ENCODE assay signal across 8 cellular contexts in genomic region chr6:125986295-125986955, GRCh38. TPM values are rescaled to one million over a fixed set of nuclear protein-coding genes. Genes with fewer than 3 reads are reported as not detected.
A peak's percentile ranks its signal among the peaks of the same experiment; 100 is the strongest.
DNase-seq lines count a peak whose midpoint lies in the region; ATAC-seq and TF ChIP-seq lines count a peak whose summit lies in the region.

TSS of gene TRMT11 (plus strand) at chr6:125986540. CDS start at chr6:125986551, 11 bp downstream.

- H2AFZ ChIP-seq in neural progenitor cell (replicated peaks) = peak within 1 kb of the TSS; percentile 67

- no peaks in the 10 kb centered on the region for H3K36me3 ChIP-seq in neural progenitor cell

- no peaks in the 10 kb centered on the region for H3K27me3 Mint-ChIP-seq in neural progenitor cell (ENCODE audit: insufficient read depth, low read depth)

- TF ChIP-seq CTCF in RWPE1 (conservative IDR thresholded peaks at IDR 0.05; ENCODE audit: low read depth) (no peak), foreskin keratinocyte (conservative IDR thresholded peaks at IDR 0.05) (peak; percentile 16), neural progenitor cell (IDR thresholded peaks at IDR 0.05) (no peak)

- no peaks in the 10 kb centered on the region for H3K36me3 Mint-ChIP-seq in neural progenitor cell

- no peaks in the 10 kb centered on the region for H3K9me3 ChIP-seq in neural progenitor cell (ENCODE audit: low read depth)

- H3K4me1 Mint-ChIP-seq in neural progenitor cell = peaks cover 5% of the 10 kb centered on the region

- H3K9me3 Mint-ChIP-seq in neural progenitor cell = no peaks in the 10 kb centered on the region

- H3K27ac Mint-ChIP-seq in neural progenitor cell = no peak within 1 kb of the TSS

- peak within 1 kb of the TSS; percentile 28 for H3K4me3 Mint-ChIP-seq in neural progenitor cell

- peak within 1 kb of the TSS; percentile 73 for H3K4me3 ChIP-seq in neural progenitor cell

- peak within 1 kb of the TSS; percentile 81 for H3K27ac ChIP-seq in RWPE1
- peak within 1 kb of the TSS; percentile 70 for H3K27ac ChIP-seq in foreskin keratinocyte
- H3K27ac ChIP-seq in neural progenitor cell = peak within 1 kb of the TSS; percentile 77

- peak; percentile 97 for DNase-seq in ELF-1 (ENCODE audit: low read depth, low spot score)
- DNase-seq in GOT3 (lab: John Stamatoyannopoulos, UW) = peak; percentile 45
- DNase-seq in LHCN-M2 (ENCODE audit: low read depth) = peak; percentile 83
- peak; percentile 84 for DNase-seq in RWPE1 (ENCODE audit: low spot score)
- peak; percentile 74 for DNase-seq in activated effector memory CD4-positive, alpha-beta T cell treated with Interleukin-2 at 50 U/mL for 16 hours
- peak; percentile 71 to 85 for DNase-seq in foreskin keratinocyte
- DNase-seq in neural progenitor cell (ENCODE audit: low spot score) = peak; percentile 96
- DNase-seq in stromal cell of bone marrow (ENCODE audit: low read depth) = peak; percentile 75

- peak; percentile 98 for ATAC-seq in foreskin keratinocyte

- no peaks in the 10 kb centered on the region for H3K4me1 ChIP-seq in foreskin keratinocyte
- peaks cover 39% of the 10 kb centered on the region for H3K4me1 ChIP-seq in neural progenitor cell

- peaks cover 21% of the 10 kb centered on the region for H4K20me1 ChIP-seq in neural progenitor cell (ENCODE audit: low read depth)

- peak within 1 kb of the TSS; percentile 59 for H3K9ac ChIP-seq in neural progenitor cell

- peaks cover 30% of the 10 kb centered on the region for H3F3A ChIP-seq in neural progenitor cell (ENCODE audit: low read depth)

- H3K79me2 ChIP-seq in neural progenitor cell (ENCODE audit: low read depth) = peaks cover 58% of the 10 kb centered on the region

- CTCF ChIA-PET in RWPE1 (lab: Yijun Ruan, JAX) = interaction anchor here (0.5 to 1.5 kb wide), 7 partner anchors 9 to 761 kb away, joined by 3 to 11 read pairs (median 3); no protein-coding TSS in a partner anchor

- POLR2A ChIA-PET in RWPE1 (lab: Yijun Ruan, JAX; ENCODE audit: low non-redundant PET) = interaction anchor here (0.5 to 1.5 kb wide), 3 partner anchors 9 to 101 kb away, joined by 4 to 7 read pairs (median 5); no protein-coding TSS in a partner anchor

- peak within 1 kb of the TSS; percentile 77 for H3K4me2 ChIP-seq in neural progenitor cell

- H3K27me3 ChIP-seq in foreskin keratinocyte = no peaks in the 10 kb centered on the region
- no peaks in the 10 kb centered on the region for H3K27me3 ChIP-seq in neural progenitor cell

RNA-seq across cellular contexts. Expression of gene TRMT11, which starts in this region (rescaled TPM):
- total RNA-seq in LHCN-M2 (2014; rRNA removed) (18.8 and 20.7 TPM in 2 replicates), foreskin keratinocyte (16.0 and 19.8 TPM in 2 replicates), neural progenitor cell (ENCODE audit: low replicate concordance) (51.9 and 105 TPM in 2 replicates)
- 5.0 TPM for polyA plus RNA-seq in LHCN-M2 (2012)
- 7.4 and 10.0 TPM in 2 replicates for polyA plus RNA-seq in foreskin keratinocyte

Comparison
In these comparisons a context has a peak if more than half of its experiments do, and no peak if none do; other contexts are left out.
1. Peak in every context shown above with its lines: DNase-seq, ATAC-seq, H3K4me3 ChIP-seq and H3K27ac ChIP-seq.
2. DNase-seq: peak in every context shown above with its lines; median percentile 97 in ELF-1; 96 in neural progenitor cell; 84 in RWPE1; 83 in LHCN-M2; 78 in foreskin keratinocyte; 75 in stromal cell of bone marrow; 74 in activated effector memory CD4-positive, alpha-beta T cell treated with Interleukin-2 at 50 U/mL for 16 hours; 45 in GOT3.